ENCODE assay signal across 1 cellular context in the genomic region with DNA sequence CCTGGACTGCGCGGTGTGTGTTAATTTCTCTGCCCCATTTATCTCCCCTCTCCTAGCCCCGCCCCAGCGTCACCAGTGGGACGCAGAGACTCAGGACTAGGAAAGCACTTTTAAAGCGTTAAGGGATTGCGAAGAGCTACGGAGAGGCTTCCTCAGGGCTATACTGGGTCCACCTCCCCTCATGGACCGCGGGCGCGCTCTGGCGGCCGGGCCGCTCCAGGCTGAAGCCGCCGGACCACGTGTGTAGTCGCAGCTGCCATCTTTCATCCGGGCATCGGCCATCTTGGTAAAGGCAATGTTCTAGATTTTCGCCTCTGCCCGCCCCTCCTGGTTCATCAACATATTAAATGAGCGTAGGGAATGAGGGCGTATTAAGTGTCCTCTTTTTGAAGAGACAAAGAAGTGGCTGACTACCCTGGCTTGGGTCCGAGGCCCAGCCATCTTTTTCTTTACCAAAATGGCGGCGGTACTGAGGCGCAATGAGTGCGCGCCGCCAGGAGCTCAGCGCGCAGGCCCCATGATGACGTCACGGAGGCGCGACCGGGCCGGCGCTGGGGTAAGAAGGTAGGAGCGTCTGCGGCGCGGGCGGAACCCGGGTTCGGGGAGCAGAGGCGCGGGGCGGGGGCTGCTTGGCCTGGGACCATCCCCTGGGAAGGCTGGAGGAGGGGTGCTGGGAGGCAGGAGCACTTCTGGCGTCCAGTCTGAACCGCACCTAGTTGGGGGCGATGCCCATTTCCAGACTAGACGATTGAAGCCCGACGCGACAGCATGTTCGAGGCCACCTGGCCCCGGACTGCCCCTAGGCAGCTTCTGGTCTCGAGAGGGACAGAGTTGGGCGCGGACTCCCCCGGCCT.
TF ChIP-seq lines count a peak whose summit lies in the region.

A gene with protein sequence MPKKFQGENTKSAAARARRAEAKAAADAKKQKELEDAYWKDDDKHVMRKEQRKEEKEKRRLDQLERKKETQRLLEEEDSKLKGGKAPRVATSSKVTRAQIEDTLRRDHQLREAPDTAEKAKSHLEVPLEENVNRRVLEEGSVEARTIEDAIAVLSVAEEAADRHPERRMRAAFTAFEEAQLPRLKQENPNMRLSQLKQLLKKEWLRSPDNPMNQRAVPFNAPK (plus strand): TSS at position 531 of the 854 bp plus-strand sequence. CDS start 3,406 bp downstream, outside the sequence.

TF ChIP-seq in K562, 482 proteins besides CTCF, POLR2A, EP300 and RAD21 (continued from another document and continues in another):
- TF ChIP-seq ZNF174 (CRISPR knock-in tag; IDR thresholded peaks at IDR 0.05) (no peak), TAF1 (IDR thresholded peaks at IDR 0.05; ENCODE audit: control insufficient read depth, extremely low read depth, insufficient read depth, low read length, severe bottlenecking) (peak; percentile 66), HMGXB4 (CRISPR knock-in tag; IDR thresholded peaks at IDR 0.05) (no peak), RFX7 (CRISPR knock-in tag; IDR thresholded peaks at IDR 0.05) (no peak), NFXL1 (CRISPR knock-in tag; IDR thresholded peaks at IDR 0.05) (peak; percentile 76; the same call in 1 of the 2 replicates), TEAD4 (IDR thresholded peaks at IDR 0.05; ENCODE audit: low read length) (peak; percentile 54; the same call in 1 of the 2 replicates), TEAD4 (CRISPR knock-in tag; IDR thresholded peaks at IDR 0.05; ENCODE audit: borderline replicate concordance) (no peak), NBN (IDR thresholded peaks at IDR 0.05; ENCODE audit: low read depth) (peak; percentile 99), ZNF584 (CRISPR knock-in tag; IDR thresholded peaks at IDR 0.05; ENCODE audit: low read depth) (peak; percentile 98), EGR1 (conservative IDR thresholded peaks at IDR 0.05) (peak; percentile 44), RFX1 (IDR thresholded peaks at IDR 0.05) (no peak), ZBTB9 (CRISPR knock-in tag; IDR thresholded peaks at IDR 0.05) (peak; percentile 97), COPS2 (conservative IDR thresholded peaks at IDR 0.05) (no peak), TRIM28 (IDR thresholded peaks at IDR 0.05) (peak; percentile 71; the same call in 1 of the 2 replicates), L3MBTL2 (IDR thresholded peaks at IDR 0.05) (peak; percentile 80), BRCA1 (IDR thresholded peaks at IDR 0.05) (no peak), BRCA1 (CRISPR knock-in tag; IDR thresholded peaks at IDR 0.05) (no peak), ZNF609 (CRISPR knock-in tag; IDR thresholded peaks at IDR 0.05; ENCODE audit: borderline replicate concordance) (no peak), C11orf30 (IDR thresholded peaks at IDR 0.05; ENCODE audit: low read depth) (peak; percentile 94), BRF1 (IDR thresholded peaks at IDR 0.05; ENCODE audit: borderline replicate concordance, extremely low read depth, insufficient read length) (no peak), MCM2 (IDR thresholded peaks at IDR 0.05; ENCODE audit: low read depth) (no peak), TSC22D4 (tag; IDR thresholded peaks at IDR 0.05) (no peak), SMAD3 (CRISPR knock-in tag; conservative IDR thresholded peaks at IDR 0.05) (peak; percentile 95), ZNF277 (CRISPR knock-in tag; IDR thresholded peaks at IDR 0.05; ENCODE audit: borderline replicate concordance) (no peak), ZFP36 (IDR thresholded peaks at IDR 0.05; ENCODE audit: low read depth, low read length, partially characterized antibody) (peak; percentile 5), HIVEP1 (CRISPR knock-in tag; IDR thresholded peaks at IDR 0.05) (0 out of 2 replicates have a peak, but pooled peaks have one; percentile 60), ERF (CRISPR knock-in tag; IDR thresholded peaks at IDR 0.05) (peak; percentile 92; the same call in 1 of the 2 replicates), LCOR (CRISPR knock-in tag; IDR thresholded peaks at IDR 0.05) (0 out of 2 replicates have a peak, but pooled peaks have one; percentile 46), ZFP1 (CRISPR knock-in tag; IDR thresholded peaks at IDR 0.05) (no peak), ZNF197 (CRISPR knock-in tag; IDR thresholded peaks at IDR 0.05; ENCODE audit: low read depth) (peak; percentile 99), FOXJ2 (tag; IDR thresholded peaks at IDR 0.05) (peak; percentile 73; the same call in 1 of the 2 replicates), CC2D1A (IDR thresholded peaks at IDR 0.05) (peak; percentile 89), NELFE (IDR thresholded peaks at IDR 0.05; ENCODE audit: insufficient read depth, insufficient read length) (no peak), PPARD (CRISPR knock-in tag; IDR thresholded peaks at IDR 0.05) (no peak), ZNF224 (CRISPR knock-in tag; IDR thresholded peaks at IDR 0.05) (no peak)
- TF ChIP-seq, protein P1, sequence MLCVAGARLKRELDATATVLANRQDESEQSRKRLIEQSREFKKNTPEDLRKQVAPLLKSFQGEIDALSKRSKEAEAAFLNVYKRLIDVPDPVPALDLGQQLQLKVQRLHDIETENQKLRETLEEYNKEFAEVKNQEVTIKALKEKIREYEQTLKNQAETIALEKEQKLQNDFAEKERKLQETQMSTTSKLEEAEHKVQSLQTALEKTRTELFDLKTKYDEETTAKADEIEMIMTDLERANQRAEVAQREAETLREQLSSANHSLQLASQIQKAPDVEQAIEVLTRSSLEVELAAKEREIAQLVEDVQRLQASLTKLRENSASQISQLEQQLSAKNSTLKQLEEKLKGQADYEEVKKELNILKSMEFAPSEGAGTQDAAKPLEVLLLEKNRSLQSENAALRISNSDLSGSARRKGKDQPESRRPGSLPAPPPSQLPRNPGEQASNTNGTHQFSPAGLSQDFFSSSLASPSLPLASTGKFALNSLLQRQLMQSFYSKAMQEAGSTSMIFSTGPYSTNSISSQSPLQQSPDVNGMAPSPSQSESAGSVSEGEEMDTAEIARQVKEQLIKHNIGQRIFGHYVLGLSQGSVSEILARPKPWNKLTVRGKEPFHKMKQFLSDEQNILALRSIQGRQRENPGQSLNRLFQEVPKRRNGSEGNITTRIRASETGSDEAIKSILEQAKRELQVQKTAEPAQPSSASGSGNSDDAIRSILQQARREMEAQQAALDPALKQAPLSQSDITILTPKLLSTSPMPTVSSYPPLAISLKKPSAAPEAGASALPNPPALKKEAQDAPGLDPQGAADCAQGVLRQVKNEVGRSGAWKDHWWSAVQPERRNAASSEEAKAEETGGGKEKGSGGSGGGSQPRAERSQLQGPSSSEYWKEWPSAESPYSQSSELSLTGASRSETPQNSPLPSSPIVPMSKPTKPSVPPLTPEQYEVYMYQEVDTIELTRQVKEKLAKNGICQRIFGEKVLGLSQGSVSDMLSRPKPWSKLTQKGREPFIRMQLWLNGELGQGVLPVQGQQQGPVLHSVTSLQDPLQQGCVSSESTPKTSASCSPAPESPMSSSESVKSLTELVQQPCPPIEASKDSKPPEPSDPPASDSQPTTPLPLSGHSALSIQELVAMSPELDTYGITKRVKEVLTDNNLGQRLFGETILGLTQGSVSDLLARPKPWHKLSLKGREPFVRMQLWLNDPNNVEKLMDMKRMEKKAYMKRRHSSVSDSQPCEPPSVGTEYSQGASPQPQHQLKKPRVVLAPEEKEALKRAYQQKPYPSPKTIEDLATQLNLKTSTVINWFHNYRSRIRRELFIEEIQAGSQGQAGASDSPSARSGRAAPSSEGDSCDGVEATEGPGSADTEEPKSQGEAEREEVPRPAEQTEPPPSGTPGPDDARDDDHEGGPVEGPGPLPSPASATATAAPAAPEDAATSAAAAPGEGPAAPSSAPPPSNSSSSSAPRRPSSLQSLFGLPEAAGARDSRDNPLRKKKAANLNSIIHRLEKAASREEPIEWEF (CRISPR knock-in tag; IDR thresholded peaks at IDR 0.05): 0 out of 2 replicates have a peak, but pooled peaks have one; percentile 43
- TF ChIP-seq, protein P2, sequence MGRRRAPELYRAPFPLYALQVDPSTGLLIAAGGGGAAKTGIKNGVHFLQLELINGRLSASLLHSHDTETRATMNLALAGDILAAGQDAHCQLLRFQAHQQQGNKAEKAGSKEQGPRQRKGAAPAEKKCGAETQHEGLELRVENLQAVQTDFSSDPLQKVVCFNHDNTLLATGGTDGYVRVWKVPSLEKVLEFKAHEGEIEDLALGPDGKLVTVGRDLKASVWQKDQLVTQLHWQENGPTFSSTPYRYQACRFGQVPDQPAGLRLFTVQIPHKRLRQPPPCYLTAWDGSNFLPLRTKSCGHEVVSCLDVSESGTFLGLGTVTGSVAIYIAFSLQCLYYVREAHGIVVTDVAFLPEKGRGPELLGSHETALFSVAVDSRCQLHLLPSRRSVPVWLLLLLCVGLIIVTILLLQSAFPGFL (CRISPR knock-in tag; IDR thresholded peaks at IDR 0.05): peak; percentile 94
- TF ChIP-seq, protein P3, sequence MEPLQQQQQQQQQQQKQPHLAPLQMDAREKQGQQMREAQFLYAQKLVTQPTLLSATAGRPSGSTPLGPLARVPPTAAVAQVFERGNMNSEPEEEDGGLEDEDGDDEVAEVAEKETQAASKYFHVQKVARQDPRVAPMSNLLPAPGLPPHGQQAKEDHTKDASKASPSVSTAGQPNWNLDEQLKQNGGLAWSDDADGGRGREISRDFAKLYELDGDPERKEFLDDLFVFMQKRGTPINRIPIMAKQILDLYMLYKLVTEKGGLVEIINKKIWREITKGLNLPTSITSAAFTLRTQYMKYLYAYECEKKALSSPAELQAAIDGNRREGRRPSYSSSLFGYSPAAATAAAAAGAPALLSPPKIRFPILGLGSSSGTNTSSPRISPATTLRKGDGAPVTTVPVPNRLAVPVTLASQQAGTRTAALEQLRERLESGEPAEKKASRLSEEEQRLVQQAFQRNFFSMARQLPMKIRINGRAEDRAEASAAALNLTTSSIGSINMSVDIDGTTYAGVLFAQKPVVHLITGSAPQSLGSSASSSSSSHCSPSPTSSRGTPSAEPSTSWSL (CRISPR knock-in tag; IDR thresholded peaks at IDR 0.05; ENCODE audit: borderline replicate concordance): peak; percentile 57; the same call in 1 of the 2 replicates
- TF ChIP-seq, protein P4, sequence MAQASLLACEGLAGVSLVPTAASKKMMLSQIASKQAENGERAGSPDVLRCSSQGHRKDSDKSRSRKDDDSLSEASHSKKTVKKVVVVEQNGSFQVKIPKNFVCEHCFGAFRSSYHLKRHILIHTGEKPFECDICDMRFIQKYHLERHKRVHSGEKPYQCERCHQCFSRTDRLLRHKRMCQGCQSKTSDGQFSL (CRISPR knock-in tag; IDR thresholded peaks at IDR 0.05): no peak
- TF ChIP-seq, protein P4 (tag; IDR thresholded peaks at IDR 0.05): peak in 1 of 2 experiments; percentile 72; a peak in 2 of 4 replicates
